8 cellular contexts compared by ENCODE assay signal in genomic region chr4:20252656-20253271, GRCh38. TPM values are rescaled to one million over a fixed set of nuclear protein-coding genes. Genes with fewer than 3 reads are reported as not detected.
DNase-seq lines count a peak whose midpoint lies in the region; ATAC-seq and TF ChIP-seq lines count a peak whose summit lies in the region.

No MANE protein-coding gene starts in this region.

- H3K4me1 ChIP-seq in naive thymus-derived CD4-positive, alpha-beta T cell (ENCODE audit: control insufficient read depth in 2 of 2, insufficient read depth in 2 of 2, low read length in 2 of 2), result no peaks in the 10 kb centered on the region

- intact Hi-C loops in naive thymus-derived CD4-positive, alpha-beta T cell (cut with micrococcal nuclease), result no loop called here

- H3K27ac ChIP-seq in naive thymus-derived CD4-positive, alpha-beta T cell (ENCODE audit: low read depth, low read length), result no peak overlapping the region

- H3K4me3 Mint-ChIP-seq in endothelial cell (ENCODE audit: unreplicated experiment), result peak overlapping the region; percentile 89
- peak overlapping the region in 7 of 10 donors; percentile 38 to 64 (median 48) for H3K4me3 Mint-ChIP-seq in naive thymus-derived CD4-positive, alpha-beta T cell

- H3K36me3 ChIP-seq in naive thymus-derived CD4-positive, alpha-beta T cell (ENCODE audit: control insufficient read depth in 2 of 3, insufficient read depth in 3 of 3, low read length in 3 of 3), result no peaks in the 10 kb centered on the region

- peak overlapping the region; percentile 9 for H3K27ac Mint-ChIP-seq in endothelial cell (ENCODE audit: unreplicated experiment)
- no peak overlapping the region for H3K27ac Mint-ChIP-seq in naive thymus-derived CD4-positive, alpha-beta T cell

- H3K27me3 Mint-ChIP-seq in endothelial cell (ENCODE audit: unreplicated experiment), result peaks cover 21% of the 10 kb centered on the region
- H3K27me3 Mint-ChIP-seq in naive thymus-derived CD4-positive, alpha-beta T cell, result peaks cover 43 to 54% (median 48%) of the 10 kb centered on the region in 5 donors

- peaks cover 0 to 3% of the 10 kb centered on the region in 2 donors for H3K27me3 ChIP-seq in naive thymus-derived CD4-positive, alpha-beta T cell (ENCODE audit: control insufficient read depth in 2 of 2, insufficient read depth in 2 of 2, low read length in 2 of 2)

- CTCF ChIA-PET in naive thymus-derived CD4-positive, alpha-beta T cell (lab: Charles Lee), result no interaction called here

- no peaks in the 10 kb centered on the region for H3K9me3 Mint-ChIP-seq in endothelial cell (ENCODE audit: unreplicated experiment)
- peaks cover 0 to 10% (median 2%) of the 10 kb centered on the region in 11 donors for H3K9me3 Mint-ChIP-seq in naive thymus-derived CD4-positive, alpha-beta T cell

- no peak for ATAC-seq in naive thymus-derived CD4-positive, alpha-beta T cell
- ATAC-seq in GM21786 (IDR thresholded peaks at IDR 0.05; ENCODE audit: unreplicated experiment) (no peak), HG03139 (IDR thresholded peaks at IDR 0.05; ENCODE audit: unreplicated experiment) (no peak)

- no peak overlapping the region for H3K4me3 ChIP-seq in naive thymus-derived CD4-positive, alpha-beta T cell (ENCODE audit: low read length)

- DNase-seq in NCI-H146 (lab: John Stamatoyannopoulos, UW), result peak; percentile 26
- no peak for DNase-seq in NCI-H146 treated with DMSO at 0.1 percent for 48 hours (lab: John Stamatoyannopoulos, UW; ENCODE audit: unreplicated experiment)
- peak; percentile 23 to 77 for DNase-seq in NCI-H526 (lab: John Stamatoyannopoulos, UW)
- DNase-seq in endothelial cell (ENCODE audit: low spot score), result peak; percentile 23
- DNase-seq in naive thymus-derived CD4-positive, alpha-beta T cell, result peak in 1 of 9 donors; percentile 20
- DNase-seq in OCI-M2 (lab: John Stamatoyannopoulos, UW; ENCODE audit: unreplicated experiment), result no peak

- peaks cover 3% of the 10 kb centered on the region for H3K36me3 Mint-ChIP-seq in endothelial cell (ENCODE audit: low read depth, unreplicated experiment)
- H3K36me3 Mint-ChIP-seq in naive thymus-derived CD4-positive, alpha-beta T cell, result peaks cover 0 to 10% (median 3%) of the 10 kb centered on the region in 5 donors

- POLR2A ChIA-PET in naive thymus-derived CD4-positive, alpha-beta T cell (lab: Charles Lee), result no interaction called here

- H3K9me3 ChIP-seq in naive thymus-derived CD4-positive, alpha-beta T cell (ENCODE audit: control insufficient read depth in 2 of 3, low read length in 3 of 3), result no peaks in the 10 kb centered on the region

- H3K4me1 Mint-ChIP-seq in endothelial cell (ENCODE audit: unreplicated experiment), result peaks cover 22% of the 10 kb centered on the region
- peaks cover 0 to 16% (median 14%) of the 10 kb centered on the region in 7 donors for H3K4me1 Mint-ChIP-seq in naive thymus-derived CD4-positive, alpha-beta T cell

- TF ChIP-seq CTCF in endothelial cell (IDR thresholded peaks at IDR 0.05; ENCODE audit: unreplicated experiment), result no peak

RNA-seq across cellular contexts. Expression of gene SLIT2, which starts 1.1 kb away (rescaled TPM):
- total RNA-seq in endothelial cell (ENCODE audit: unreplicated experiment), result 8.1 TPM
- total RNA-seq in naive thymus-derived CD4-positive, alpha-beta T cell, result not detected
- polyA plus RNA-seq in naive thymus-derived CD4-positive, alpha-beta T cell, result not detected

Comparison
In these comparisons a context has a peak if more than half of its experiments do, and no peak if none do; other contexts are left out.
1. DNase-seq: peak in NCI-H146 (single experiment), NCI-H526 (2 of 2) and endothelial cell (single experiment); none in NCI-H146 treated with DMSO at 0.1 percent for 48 hours (single experiment) and OCI-M2 (single experiment).